Comparison of ENCODE assay signal across 24 cellular contexts in the genomic region with DNA sequence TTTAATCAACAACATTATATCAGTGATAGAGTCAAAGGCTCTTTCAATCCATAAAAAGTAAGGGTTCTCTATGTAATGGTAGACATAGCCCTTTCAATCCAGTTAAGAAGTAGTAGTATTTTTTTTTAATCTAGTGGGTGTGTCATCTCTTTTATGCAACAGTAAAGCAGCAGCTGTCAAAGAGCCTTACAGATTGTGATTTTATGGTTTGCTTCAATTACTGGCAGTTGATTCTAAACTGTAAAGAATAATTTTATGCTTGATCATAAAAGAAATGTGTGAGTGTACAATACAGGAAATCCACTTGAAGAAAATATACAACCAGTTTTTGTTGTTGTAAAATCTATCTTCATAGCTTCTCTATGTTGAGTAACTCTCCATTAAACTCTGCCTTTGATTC.
DNase-seq lines count a peak whose midpoint lies in the region; ATAC-seq and FAIRE-seq lines count a peak whose summit lies in the region.
"Had no signal": no experiment of that assay in that cellular context is flagged by ENCODE, and none has a peak within 500 bp of the region (broad histone marks: within the 10 kb centered on the region; RNA-seq: fewer than 3 reads in every experiment).

No MANE protein-coding gene starts in this region.

- H3K4me3 ChIP-seq in small intestine (ENCODE audit: low read depth in 1 of 2, low read length in 2 of 2), result no peak overlapping the region
- H3K4me3 ChIP-seq: A549; BLaER1 treated with 17β-estradiol and CSF1 and Interleukin-3, amounts not matched to agents 10 nM and 100 nM; GM23248 had no signal

- DNase-seq in NCI-H2227 (lab: John Stamatoyannopoulos, UW; ENCODE audit: unreplicated experiment), result peak; percentile 4
- DNase-seq in NCI-H2227 treated with DMSO at 0.1 percent for 48 hours (lab: John Stamatoyannopoulos, UW), result no peak
- DNase-seq in NCI-H69 (lab: John Stamatoyannopoulos, UW), result peak; percentile 67
- no peak for DNase-seq in left colon
- DNase-seq in small intestine, result peak; percentile 3
- no peak for DNase-seq in NCI-H2196 treated with DMSO at 0.1 percent for 48 hours (lab: John Stamatoyannopoulos, UW; ENCODE audit: unreplicated experiment)
- DNase-seq in activated naive CD4-positive, alpha-beta T cell treated with Interleukin-2 at 50 U/mL for 16 hours, result no peak
- DNase-seq: 8988T; ACHN; AML-193; BE2C; CD4-positive, alpha-beta T cell; CD8-positive, alpha-beta memory T cell; DMS53; DMS79 treated with DMSO at 0.1 percent for 48 hours; GF-D8; GM23248; H7; HCEC 1CT had no signal

- no peaks in the 10 kb centered on the region for H3K27me3 ChIP-seq in small intestine (ENCODE audit: control insufficient read depth in 2 of 2, insufficient read depth in 2 of 2, low read length in 2 of 2)
- H3K27me3 ChIP-seq: BE2C; BLaER1 treated with 17β-estradiol and CSF1 and Interleukin-3, amounts not matched to agents 10 nM and 100 nM had no signal

- peak; percentile 95 for ATAC-seq in left colon
- ATAC-seq: A549 had no signal

- intact Hi-C loops in left colon (cut with DNase I, micrococcal nuclease), result no loop called here

- H3K9me3 ChIP-seq in small intestine (ENCODE audit: control insufficient read depth, low read depth), result no peaks in the 10 kb centered on the region
- H3K9me3 ChIP-seq: A549, BE2C had no signal

- no peak for FAIRE-seq in small intestine (lab: Jason Lieb, UNC)
- FAIRE-seq: A549, GM12891, GM18507, H1 had no signal

- no peak overlapping the region for H3K27ac ChIP-seq in small intestine (ENCODE audit: low read depth in 1 of 2, low read length in 1 of 2)
- H3K27ac ChIP-seq: A549; BLaER1 treated with 17β-estradiol and CSF1 and Interleukin-3, amounts not matched to agents 10 nM and 100 nM; GM23248 had no signal

- no peaks in the 10 kb centered on the region for H3K36me3 ChIP-seq in small intestine (ENCODE audit: control insufficient read depth in 2 of 2, insufficient read depth in 2 of 2, low read length in 2 of 2)
- H3K36me3 ChIP-seq: BE2C; BLaER1 treated with 17β-estradiol and CSF1 and Interleukin-3, amounts not matched to agents 10 nM and 100 nM had no signal

- H3K4me1 ChIP-seq in small intestine (ENCODE audit: control insufficient read depth in 2 of 2, insufficient read depth in 1 of 2, low read depth in 1 of 2, low read length in 1 of 2), result no peaks in the 10 kb centered on the region
- H3K4me1 ChIP-seq: A549; BE2C; BLaER1 treated with 17β-estradiol and CSF1 and Interleukin-3, amounts not matched to agents 10 nM and 100 nM had no signal

Comparison
In these comparisons a context has a peak if more than half of its experiments do, and no peak if none do; other contexts are left out.
1. DNase-seq: peak in NCI-H2227 (single experiment), NCI-H69 (single experiment) and small intestine (single experiment); none in NCI-H2227 treated with DMSO at 0.1 percent for 48 hours (single experiment), left colon (0 of 2), NCI-H2196 treated with DMSO at 0.1 percent for 48 hours (single experiment) and activated naive CD4-positive, alpha-beta T cell treated with Interleukin-2 at 50 U/mL for 16 hours (single experiment).